Comparison of ENCODE assay signal across 8 cellular contexts in genomic region chr1:150572918-150573647, GRCh38. TPM values are rescaled to one million over a fixed set of nuclear protein-coding genes. Genes with fewer than 3 reads are reported as not detected.
DNase-seq lines count a peak whose midpoint lies in the region; ATAC-seq and TF ChIP-seq lines count a peak whose summit lies in the region.

No MANE protein-coding gene starts in this region.

- WGBS in sigmoid colon, 2 donors, result 46 to 69% methylated on average over 4 of the region's 4 CpGs

- H3K9me3 ChIP-seq in Peyer's patch (no peaks in the 10 kb centered on the region), sigmoid colon (no peaks in the 10 kb centered on the region)

- H3K4me3 ChIP-seq in Peyer's patch (peak overlapping the region in 3 of 4 donors; percentile 12 to 89 (median 30)), sigmoid colon (peak overlapping the region in 2 of 4 donors; percentile 9 to 91)

- TF ChIP-seq POLR2A in Peyer's patch (IDR thresholded peaks at IDR 0.05), result no peak
- no peak for TF ChIP-seq POLR2A in sigmoid colon (IDR thresholded peaks at IDR 0.05)

- ATAC-seq in HG03175 (IDR thresholded peaks at IDR 0.05; ENCODE audit: unreplicated experiment) (no peak), esophagus mucosa (no peak)

- no peak for TF ChIP-seq EP300 in sigmoid colon (IDR thresholded peaks at IDR 0.05)

- H3K27ac ChIP-seq in Peyer's patch (peak overlapping the region; percentile 51 to 100 (median 78)), epithelial cell of prostate (peak overlapping the region; percentile 100), sigmoid colon (peak overlapping the region; percentile 38 to 99 (median 96))

- TF ChIP-seq CTCF in GM10248 (IDR thresholded peaks at IDR 0.05; ENCODE audit: control extremely low read depth, extremely low read depth, low read depth, missing control alignments), result no peak
- TF ChIP-seq CTCF in Peyer's patch (IDR thresholded peaks at IDR 0.05), result no peak
- TF ChIP-seq CTCF in sigmoid colon (IDR thresholded peaks at IDR 0.05), result no peak

- peak; percentile 15 for DNase-seq in GM10248 (ENCODE audit: extremely low spot score)
- DNase-seq in Peyer's patch, result peak in 1 of 3 donors; percentile 43
- no peak for DNase-seq in epithelial cell of prostate (ENCODE audit: low read depth, low spot score)
- DNase-seq in sigmoid colon, result peak; percentile 57
- DNase-seq in nucleus accumbens (lab: John Stamatoyannopoulos, UW), result no peak
- DNase-seq in NCI-H1436 treated with DMSO at 0.1 percent for 48 hours (lab: John Stamatoyannopoulos, UW), result no peak

- H3K4me1 ChIP-seq in Peyer's patch, result peaks cover 3 to 77% (median 50%) of the 10 kb centered on the region in 4 donors
- peaks cover 0 to 95% (median 82%) of the 10 kb centered on the region in 4 donors for H3K4me1 ChIP-seq in sigmoid colon

- POLR2A ChIA-PET in GM10248 (lab: Yijun Ruan, JAX), result interaction anchor here (0.7 to 11.0 kb wide), 5 partner anchors 7 to 686 kb away, joined by 3 to 305 read pairs (median 5); a partner anchor contains a TSS

- CTCF ChIA-PET in GM10248 (lab: Yijun Ruan, JAX), result interaction anchor here (1.4 to 10.8 kb wide), 2 partner anchors 13 to 422 kb away, joined by 3 to 149 read pairs; no protein-coding TSS in a partner anchor

- H3K27me3 ChIP-seq in Peyer's patch, result no peaks in the 10 kb centered on the region
- no peaks in the 10 kb centered on the region for H3K27me3 ChIP-seq in sigmoid colon

- H3K36me3 ChIP-seq in Peyer's patch, result peaks cover 0 to 80% (median 0%) of the 10 kb centered on the region in 3 donors
- peaks cover 31 to 72% (median 39%) of the 10 kb centered on the region in 4 donors for H3K36me3 ChIP-seq in sigmoid colon

- intact Hi-C loops in sigmoid colon (cut with DNase I), result no loop called here

RNA-seq across cellular contexts. Expression of gene MCL1, which starts 6.3 kb away (rescaled TPM):
- total RNA-seq in Peyer's patch (100 to 1,000 TPM; 102 to 154 (median 140) TPM), sigmoid colon (100 to 1,000 TPM; 159 to 352 (median 212) TPM), esophagus mucosa (169 TPM)
- 100 to 1,000 TPM; 119 to 194 (median 153) TPM for polyA plus RNA-seq in sigmoid colon

RNA-seq across cellular contexts. Expression of gene ADAMTSL4, which starts 23.9 kb away (rescaled TPM):
- total RNA-seq in Peyer's patch (10 to 100 TPM in 3 of 4 donors, 1 to 10 TPM in 1; 2.3 to 28.9 (median 15.3) TPM), sigmoid colon (10 to 100 TPM; 14.6 to 36.0 (median 24.3) TPM), esophagus mucosa (42.9 TPM)
- 10 to 100 TPM in 1 of 3 donors, 1 to 10 TPM in 2; 2.1 to 14.0 (median 4.8) TPM for polyA plus RNA-seq in sigmoid colon

RNA-seq across cellular contexts. Expression of gene ENSA, which starts 56.3 kb away (rescaled TPM):
- total RNA-seq in Peyer's patch (100 to 1,000 TPM; 173 to 231 (median 206) TPM), sigmoid colon (100 to 1,000 TPM; 114 to 150 (median 129) TPM), esophagus mucosa (329 TPM)
- 100 to 1,000 TPM; 181 to 242 (median 217) TPM for polyA plus RNA-seq in sigmoid colon

RNA-seq across cellular contexts. Expression of gene FALEC, which starts 57.5 kb away (rescaled TPM):
- not detected for total RNA-seq in Peyer's patch
- not detected for total RNA-seq in sigmoid colon
- under 1 TPM in 1 of 3 donors, not detected in 2; 0.35 TPM for polyA plus RNA-seq in sigmoid colon
- 1.6 TPM for total RNA-seq in esophagus mucosa

Comparison
In these comparisons a context has a peak if more than half of its experiments do, and no peak if none do; other contexts are left out.
1. DNase-seq: peak in GM10248 (single experiment) and sigmoid colon (single experiment); none in epithelial cell of prostate (single experiment), nucleus accumbens (0 of 56) and NCI-H1436 treated with DMSO at 0.1 percent for 48 hours (single experiment).
2. Peak in every context shown above with its lines, with median percentiles within 50 percentile points of each other: H3K27ac ChIP-seq.